ENCODE assay signal across 10 cellular contexts in genomic region chr3:131630117-131630516, GRCh38.
DNase-seq lines count a peak whose midpoint lies in the region; ATAC-seq and TF ChIP-seq lines count a peak whose summit lies in the region.
"Had no signal": no experiment of that assay in that cellular context is flagged by ENCODE, and none has a peak within 500 bp of the region (broad histone marks: within the 10 kb centered on the region; RNA-seq: fewer than 3 reads in every experiment).

No MANE protein-coding gene starts in this region.

- POLR2A ChIA-PET in MCF 10A (lab: Yijun Ruan, JAX): no interaction called here

- H3K9me3 Mint-ChIP-seq in MCF 10A (ENCODE audit: unreplicated experiment): no peaks in the 10 kb centered on the region
- H3K9me3 Mint-ChIP-seq: T-helper 1 cell treated with Interleukin-12 subunit alpha and Interleukin-12 subunit beta and Interleukin-4 antibody, amounts not matched to agents 30 μg/mL and 1 μg/mL, for 36 hours had no signal

- no peak for TF ChIP-seq EP300 in suprapubic skin (IDR thresholded peaks at IDR 0.05)

- BruUV-seq in MCF 10A (replicated peaks; lab: Mats Ljungman, UMichigan): no TSS peak

- intact Hi-C loops in MCF 10A (cut with micrococcal nuclease): no loop called here
- intact Hi-C loops in breast epithelium (cut with DNase I; ENCODE audit: low total_unique reads): no loop called here

- peak; percentile 99 for ATAC-seq in HG02870 (IDR thresholded peaks at IDR 0.05; ENCODE audit: unreplicated experiment)

- CTCF ChIA-PET in MCF 10A (lab: Yijun Ruan, JAX): no interaction called here

- H3K36me3 ChIP-seq in breast epithelium (no peaks in the 10 kb centered on the region), right atrium auricular region (no peaks in the 10 kb centered on the region), suprapubic skin (no peaks in the 10 kb centered on the region)

- H3K36me3 Mint-ChIP-seq in MCF 10A (ENCODE audit: insufficient read depth, unreplicated experiment): no peaks in the 10 kb centered on the region

- no peaks in the 10 kb centered on the region for H3K9me3 ChIP-seq in breast epithelium
- no peaks in the 10 kb centered on the region for H3K9me3 ChIP-seq in right atrium auricular region
- H3K9me3 ChIP-seq in suprapubic skin: no peaks in the 10 kb centered on the region

- no peaks in the 10 kb centered on the region for H3K4me1 Mint-ChIP-seq in MCF 10A (ENCODE audit: insufficient read depth, unreplicated experiment)

- no peak overlapping the region for H3K27ac ChIP-seq in breast epithelium
- no peak overlapping the region for H3K27ac ChIP-seq in right atrium auricular region
- no peak overlapping the region for H3K27ac ChIP-seq in suprapubic skin

- H3K27me3 ChIP-seq in breast epithelium (no peaks in the 10 kb centered on the region), right atrium auricular region (no peaks in the 10 kb centered on the region), suprapubic skin (no peaks in the 10 kb centered on the region)

- TF ChIP-seq POLR2A in breast epithelium (IDR thresholded peaks at IDR 0.05) (no peak), suprapubic skin (IDR thresholded peaks at IDR 0.05) (no peak)

- TF ChIP-seq CTCF in MCF 10A (IDR thresholded peaks at IDR 0.05; ENCODE audit: unreplicated experiment) (no peak), breast epithelium (IDR thresholded peaks at IDR 0.05) (no peak), right atrium auricular region (IDR thresholded peaks at IDR 0.05) (no peak), suprapubic skin (IDR thresholded peaks at IDR 0.05) (no peak)

- WGBS in suprapubic skin: 83% methylated on average over 3 of the region's 3 CpGs

- peaks cover 8% of the 10 kb centered on the region for H3K27me3 Mint-ChIP-seq in MCF 10A (ENCODE audit: insufficient read depth, unreplicated experiment)

- H3K4me3 ChIP-seq in breast epithelium (no peak overlapping the region), right atrium auricular region (no peak overlapping the region), suprapubic skin (no peak overlapping the region)

- H3K27ac Mint-ChIP-seq in MCF 10A (ENCODE audit: low read depth, unreplicated experiment): no peak overlapping the region
- H3K27ac Mint-ChIP-seq: T-helper 1 cell treated with Interleukin-12 subunit alpha and Interleukin-12 subunit beta and Interleukin-4 antibody, amounts not matched to agents 30 μg/mL and 1 μg/mL, for 36 hours had no signal

- H3K4me1 ChIP-seq in breast epithelium: no peaks in the 10 kb centered on the region
- H3K4me1 ChIP-seq in right atrium auricular region: no peaks in the 10 kb centered on the region
- no peaks in the 10 kb centered on the region for H3K4me1 ChIP-seq in suprapubic skin

- DNase-seq in MCF 10A (ENCODE audit: unreplicated experiment) (peak; percentile 10), breast epithelium (ENCODE audit: low spot score in 2 of 2) (no peak), MV-4-11 (lab: John Stamatoyannopoulos, UW) (peak; percentile 93), right atrium auricular region (ENCODE audit: low spot score) (no peak), NCI-H82 (lab: John Stamatoyannopoulos, UW) (no peak), suprapubic skin (ENCODE audit: low spot score in 2 of 2) (no peak)
- no peak for DNase-seq in activated CD4-positive, alpha-beta T cell treated with anti-CD3 and anti-CD28 coated beads, Interleukin-2, amount 50 U/mL, for 1 hour
- DNase-seq: NCI-H1092 treated with DMSO at 0.1 percent for 48 hours had no signal

- H3K4me3 Mint-ChIP-seq in MCF 10A (ENCODE audit: unreplicated experiment): no peak overlapping the region
- H3K4me3 Mint-ChIP-seq: T-helper 1 cell treated with Interleukin-12 subunit alpha and Interleukin-12 subunit beta and Interleukin-4 antibody, amounts not matched to agents 30 μg/mL and 1 μg/mL, for 36 hours had no signal

Comparison
In these comparisons a context has a peak if more than half of its experiments do, and no peak if none do; other contexts are left out.
1. DNase-seq: peak in MCF 10A (single experiment) and MV-4-11 (single experiment); none in breast epithelium (0 of 2), right atrium auricular region (single experiment), activated CD4-positive, alpha-beta T cell treated with anti-CD3 and anti-CD28 coated beads, Interleukin-2, amount 50 U/mL, for 1 hour (single experiment), NCI-H82 (single experiment) and suprapubic skin (0 of 2).